12 cellular contexts compared by ENCODE assay signal in the genomic region with DNA sequence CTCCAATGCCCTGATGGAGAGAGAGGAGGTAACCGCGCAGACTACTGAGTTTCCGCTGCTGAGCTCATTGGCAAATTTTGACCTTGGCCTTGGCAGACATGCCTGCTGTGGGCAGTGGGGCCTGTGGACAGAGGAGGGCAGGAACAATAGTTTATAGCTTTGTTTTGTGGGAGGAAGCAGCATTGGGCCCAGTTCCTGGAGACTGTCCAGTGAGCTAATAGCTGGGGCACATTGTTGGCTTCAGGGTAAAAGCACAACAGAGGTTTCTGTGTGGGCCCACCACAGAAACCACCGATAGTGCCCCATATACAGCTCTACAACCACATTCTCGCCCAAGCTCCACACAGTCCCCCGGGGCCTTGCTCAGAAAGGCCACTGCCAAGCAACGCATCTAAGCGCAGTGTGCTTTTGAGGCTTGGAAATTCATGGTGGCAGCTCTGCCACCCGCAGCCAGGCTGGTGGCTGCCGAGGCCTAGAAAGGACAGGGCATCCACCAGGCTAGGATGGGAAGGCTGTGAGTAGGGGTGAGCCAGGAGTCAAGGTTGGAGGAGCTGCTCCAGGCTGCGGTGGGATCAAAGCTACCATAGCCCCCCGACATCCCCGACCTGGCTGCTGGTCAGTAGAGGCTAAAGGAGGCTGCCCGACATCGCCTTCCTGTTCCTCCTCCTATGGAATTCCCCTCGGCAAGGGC. TPM values are rescaled to one million over a fixed set of nuclear protein-coding genes. Genes with fewer than 3 reads are reported as not detected.
DNase-seq lines count a peak whose midpoint lies in the region; ATAC-seq and TF ChIP-seq lines count a peak whose summit lies in the region.
"Had no signal": no experiment of that assay in that cellular context is flagged by ENCODE, and none has a peak within 500 bp of the region (broad histone marks: within the 10 kb centered on the region; RNA-seq: fewer than 3 reads in every experiment).

No MANE protein-coding gene starts in this region.

- H3K4me1 Mint-ChIP-seq in progenitor cell of endocrine pancreas (ENCODE audit: low read depth), result no peaks in the 10 kb centered on the region

- in situ Hi-C loops in HAP-1 (cut with MboI; ENCODE audit: low sequenced_read_pairs), result no loop called here

- H3K36me3 ChIP-seq in ascending aorta (no peaks in the 10 kb centered on the region), ovary (no peaks in the 10 kb centered on the region), HAP-1 (replicated peaks) (no peaks in the 10 kb centered on the region)
- H3K36me3 ChIP-seq: upper lobe of right lung had no signal

- H3K27ac ChIP-seq in ascending aorta (peak overlapping the region; percentile 57 to 66), ovary (peak overlapping the region; percentile 45 to 69)
- H3K27ac ChIP-seq: upper lobe of right lung had no signal

- H3K4me3 Mint-ChIP-seq in progenitor cell of endocrine pancreas (ENCODE audit: low read depth), result no peak overlapping the region
- H3K4me3 Mint-ChIP-seq: brain had no signal

- no peaks in the 10 kb centered on the region for H3K36me3 Mint-ChIP-seq in progenitor cell of endocrine pancreas (ENCODE audit: insufficient read depth)
- H3K36me3 Mint-ChIP-seq: brain had no signal

- peaks cover 21% of the 10 kb centered on the region for H3K27me3 Mint-ChIP-seq in progenitor cell of endocrine pancreas

- H3K9me3 Mint-ChIP-seq in progenitor cell of endocrine pancreas (ENCODE audit: low read depth), result no peaks in the 10 kb centered on the region
- H3K9me3 Mint-ChIP-seq: brain had no signal

- intact Hi-C loops in ascending aorta (cut with DNase I), result no loop called here
- intact Hi-C loops in ovary (cut with DNase I), result no loop called here

- TF ChIP-seq CTCF in ascending aorta (IDR thresholded peaks at IDR 0.05) (no peak), ovary (IDR thresholded peaks at IDR 0.05) (no peak), progenitor cell of endocrine pancreas (IDR thresholded peaks at IDR 0.05; ENCODE audit: unreplicated experiment) (no peak)

- ATAC-seq in GM18868 (IDR thresholded peaks at IDR 0.05; ENCODE audit: unreplicated experiment) (peak; percentile 83), HG02852 (IDR thresholded peaks at IDR 0.05; ENCODE audit: unreplicated experiment) (peak; percentile 58)

- no peak for TF ChIP-seq EP300 in ovary (IDR thresholded peaks at IDR 0.05)

- H3K4me1 ChIP-seq in ascending aorta (peaks cover 10 to 11% of the 10 kb centered on the region in 2 donors), ovary (ENCODE audit: insufficient read depth) (peaks cover 20% of the 10 kb centered on the region), HAP-1 (no peaks in the 10 kb centered on the region)

- H3K9me3 ChIP-seq in ascending aorta, result no peaks in the 10 kb centered on the region
- H3K9me3 ChIP-seq in ovary, result no peaks in the 10 kb centered on the region
- H3K9me3 ChIP-seq in HAP-1, result no peaks in the 10 kb centered on the region
- H3K9me3 ChIP-seq: upper lobe of right lung had no signal

- H3K27me3 ChIP-seq in ascending aorta, result no peaks in the 10 kb centered on the region
- H3K27me3 ChIP-seq in ovary, result no peaks in the 10 kb centered on the region
- H3K27me3 ChIP-seq in HAP-1 (ENCODE audit: low read depth), result no peaks in the 10 kb centered on the region
- H3K27me3 ChIP-seq: upper lobe of right lung had no signal

- H3K27ac Mint-ChIP-seq in progenitor cell of endocrine pancreas, result no peak overlapping the region

- 81 to 87% (median 84%) methylated on average over 14 to 16 of the region's 16 CpGs for WGBS in ovary, 3 donors

- H3K4me3 ChIP-seq in ascending aorta (no peak overlapping the region), ovary (no peak overlapping the region), HAP-1 (no peak overlapping the region)
- H3K4me3 ChIP-seq: upper lobe of right lung had no signal

- no peak for DNase-seq in ascending aorta (ENCODE audit: low spot score in 2 of 2)
- DNase-seq in ovary, result no peak
- no peak for DNase-seq in progenitor cell of endocrine pancreas (ENCODE audit: low spot score, unreplicated experiment)
- no peak for DNase-seq in activated CD4-positive, alpha-beta T cell treated with anti-CD3 and anti-CD28 coated beads for 48 hours
- no peak for DNase-seq in 8988T
- DNase-seq in HAP-1 (ENCODE audit: low spot score in 2 of 2), result no peak
- DNase-seq: activated CD4-positive, alpha-beta T cell treated with anti-CD3 and anti-CD28 coated beads, Interleukin-2, amount 50 U/mL, for 48 hours; NCI-H1436; upper lobe of right lung had no signal

- TF ChIP-seq POLR2A in ovary (IDR thresholded peaks at IDR 0.05), result no peak

RNA-seq across cellular contexts. Expression of a gene that starts 43.2 kb away (rescaled TPM):
- total RNA-seq in ascending aorta (not detected), ovary (1 to 10 TPM in 1 of 7 donors, under 1 TPM in 2, not detected in 4; 0.20 to 1.8 (median 0.40) TPM), progenitor cell of endocrine pancreas (17.6 and 20.8 TPM in 2 replicates)
- under 1 TPM; 0.25 to 0.37 TPM for polyA plus RNA-seq in ovary

RNA-seq across cellular contexts. Expression of a gene that starts 53.3 kb away (rescaled TPM):
- total RNA-seq in ascending aorta (8.9 TPM), ovary (10 to 100 TPM; 11.9 to 23.4 (median 18.9) TPM), progenitor cell of endocrine pancreas (8.7 and 9.3 TPM in 2 replicates)
- 10 to 100 TPM in 1 of 2 donors, 1 to 10 TPM in 1; 7.4 to 21.1 TPM for polyA plus RNA-seq in ovary
